In genomic region chr6:109239918-109240321, GRCh38 we compare ENCODE assay signal across 15 cellular contexts.
DNase-seq lines count a peak whose midpoint lies in the region; FAIRE-seq and TF ChIP-seq lines count a peak whose summit lies in the region.
"Had no signal": no experiment of that assay in that cellular context is flagged by ENCODE, and none has a peak within 500 bp of the region (broad histone marks: within the 10 kb centered on the region; RNA-seq: fewer than 3 reads in every experiment).

No MANE protein-coding gene starts in this region.

- H3K27ac Mint-ChIP-seq in astrocyte (ENCODE audit: unreplicated experiment), result no peak overlapping the region
- no peak overlapping the region for H3K27ac Mint-ChIP-seq in activated T-cell treated with anti-CD3 and anti-CD28 coated beads, Interleukin-2, amount 50 U/mL, for 24 hours
- H3K27ac Mint-ChIP-seq: IgD-negative memory B cell had no signal

- no peaks in the 10 kb centered on the region for H3K27me3 Mint-ChIP-seq in astrocyte (ENCODE audit: low read depth, unreplicated experiment)
- H3K27me3 Mint-ChIP-seq in activated T-cell treated with anti-CD3 and anti-CD28 coated beads, Interleukin-2, amount 50 U/mL, for 24 hours, result no peaks in the 10 kb centered on the region
- H3K27me3 Mint-ChIP-seq: central memory CD8-positive, alpha-beta T cell; IgD-negative memory B cell had no signal

- TF ChIP-seq RAD21 in SK-N-SH (IDR thresholded peaks at IDR 0.05; ENCODE audit: low read length), result no peak

- TF ChIP-seq CTCF in astrocyte (IDR thresholded peaks at IDR 0.05; ENCODE audit: insufficient read depth, low read depth, low read length) (no peak), hepatocyte (IDR thresholded peaks at IDR 0.05; ENCODE audit: poor library complexity) (no peak), SK-N-SH (IDR thresholded peaks at IDR 0.05) (no peak)

- H3K27me3 ChIP-seq in BLaER1 (no peaks in the 10 kb centered on the region), astrocyte (ENCODE audit: insufficient read depth, low read length) (no peaks in the 10 kb centered on the region), hepatocyte (no peaks in the 10 kb centered on the region), rectal smooth muscle tissue (ENCODE audit: control insufficient read depth, insufficient read depth, low read length) (no peaks in the 10 kb centered on the region), SK-N-SH (ENCODE audit: insufficient read depth) (no peaks in the 10 kb centered on the region)

- no peaks in the 10 kb centered on the region for H3K9me2 ChIP-seq in hepatocyte (replicated peaks; ENCODE audit: insufficient read depth)
- no peaks in the 10 kb centered on the region for H3K9me2 ChIP-seq in SK-N-SH

- peaks cover 8% of the 10 kb centered on the region for H3K9me3 Mint-ChIP-seq in astrocyte (ENCODE audit: unreplicated experiment)
- no peaks in the 10 kb centered on the region for H3K9me3 Mint-ChIP-seq in activated T-cell treated with anti-CD3 and anti-CD28 coated beads, Interleukin-2, amount 50 U/mL, for 24 hours
- H3K9me3 Mint-ChIP-seq: central memory CD8-positive, alpha-beta T cell; IgD-negative memory B cell had no signal

- no peaks in the 10 kb centered on the region for H3K79me2 ChIP-seq in astrocyte (ENCODE audit: insufficient read depth, low read length)
- H3K79me2 ChIP-seq in hepatocyte, result no peaks in the 10 kb centered on the region
- H3K79me2 ChIP-seq in SK-N-SH (ENCODE audit: insufficient read depth), result no peaks in the 10 kb centered on the region

- H2AFZ ChIP-seq in astrocyte (ENCODE audit: low read depth, low read length) (peak overlapping the region; percentile 54), hepatocyte (peak overlapping the region; percentile 50), SK-N-SH (ENCODE audit: low read depth) (no peak overlapping the region)

- H3K4me1 Mint-ChIP-seq in astrocyte (ENCODE audit: low read depth, unreplicated experiment), result peaks cover 10% of the 10 kb centered on the region
- H3K4me1 Mint-ChIP-seq in activated T-cell treated with anti-CD3 and anti-CD28 coated beads, Interleukin-2, amount 50 U/mL, for 24 hours (ENCODE audit: low read depth), result peaks cover 27% of the 10 kb centered on the region

- POLR2A ChIA-PET in SK-N-SH (lab: Yijun Ruan, JAX), result no interaction called here

- peak overlapping the region; percentile 57 for H3K9ac ChIP-seq in BLaER1
- H3K9ac ChIP-seq in astrocyte (ENCODE audit: low read length), result no peak overlapping the region
- H3K9ac ChIP-seq in rectal smooth muscle tissue (ENCODE audit: low read length), result no peak overlapping the region
- H3K9ac ChIP-seq in SK-N-SH, result no peak overlapping the region

- peaks cover 3% of the 10 kb centered on the region for H3K36me3 Mint-ChIP-seq in astrocyte (ENCODE audit: low read depth, unreplicated experiment)
- no peaks in the 10 kb centered on the region for H3K36me3 Mint-ChIP-seq in activated T-cell treated with anti-CD3 and anti-CD28 coated beads, Interleukin-2, amount 50 U/mL, for 24 hours (ENCODE audit: low read depth)

- H3K4me1 ChIP-seq in BLaER1 (peaks cover 25% of the 10 kb centered on the region), astrocyte (ENCODE audit: insufficient read depth, low read length) (no peaks in the 10 kb centered on the region), hepatocyte (ENCODE audit: insufficient read depth) (peaks cover 11% of the 10 kb centered on the region), rectal smooth muscle tissue (ENCODE audit: control insufficient read depth, insufficient read depth, low read length) (peaks cover 2% of the 10 kb centered on the region), SK-N-SH (ENCODE audit: control insufficient read depth in 1 of 2, insufficient read depth in 2 of 2, low read depth in 1 of 2, low read length in 1 of 2) (peaks cover 0 to 2% of the 10 kb centered on the region in 2 experiments; a peak in 3 of 4 replicates)
- H3K4me1 ChIP-seq: HAP-1 had no signal

- FAIRE-seq in astrocyte (lab: Jason Lieb, UNC), result no peak
- FAIRE-seq: GM12892, islet of Langerhans had no signal

- 41% methylated on average over 6 of the region's 6 CpGs for WGBS in hepatocyte (ENCODE audit: low lambda C conversion rate, missing lambda C conversion rate)
- WGBS in SK-N-SH (ENCODE audit: low lambda C conversion rate), result 85% methylated on average over 6 of the region's 6 CpGs

- no peak for TF ChIP-seq EP300 in SK-N-SH (IDR thresholded peaks at IDR 0.05; ENCODE audit: borderline replicate concordance in 1 of 2, low read depth in 1 of 2, low read length in 1 of 2)

- no peak overlapping the region for H3K4me3 ChIP-seq in BLaER1
- no peak overlapping the region for H3K4me3 ChIP-seq in astrocyte (ENCODE audit: insufficient read depth, low read depth, low read length)
- H3K4me3 ChIP-seq in hepatocyte, result no peak overlapping the region
- H3K4me3 ChIP-seq in rectal smooth muscle tissue (ENCODE audit: low read length), result no peak overlapping the region
- H3K4me3 ChIP-seq in SK-N-SH (ENCODE audit: low read depth in 2 of 2, low read length in 1 of 2), result no peak overlapping the region
- H3K4me3 ChIP-seq: HAP-1 had no signal

- no peak overlapping the region for H3K4me3 Mint-ChIP-seq in astrocyte (ENCODE audit: unreplicated experiment)
- H3K4me3 Mint-ChIP-seq in activated T-cell treated with anti-CD3 and anti-CD28 coated beads, Interleukin-2, amount 50 U/mL, for 24 hours, result no peak overlapping the region
- H3K4me3 Mint-ChIP-seq: central memory CD8-positive, alpha-beta T cell; IgD-negative memory B cell had no signal

- peak overlapping the region; percentile 79 for H3K4me2 ChIP-seq in BLaER1
- no peak overlapping the region for H3K4me2 ChIP-seq in astrocyte (ENCODE audit: low read length)
- H3K4me2 ChIP-seq in hepatocyte, result no peak overlapping the region
- no peak overlapping the region for H3K4me2 ChIP-seq in SK-N-SH

- peak overlapping the region; percentile 57 for H3K27ac ChIP-seq in BLaER1
- H3K27ac ChIP-seq in astrocyte (ENCODE audit: low read depth, low read length), result no peak overlapping the region
- peak overlapping the region; percentile 74 for H3K27ac ChIP-seq in hepatocyte
- H3K27ac ChIP-seq in rectal smooth muscle tissue (ENCODE audit: low read depth, low read length), result peak overlapping the region; percentile 38
- no peak overlapping the region for H3K27ac ChIP-seq in SK-N-SH (ENCODE audit: low read depth in 2 of 2, low read length in 1 of 2)

- H4K20me1 ChIP-seq in BLaER1 (no peaks in the 10 kb centered on the region), astrocyte (ENCODE audit: insufficient read depth, low read length) (no peaks in the 10 kb centered on the region), hepatocyte (ENCODE audit: insufficient read depth, poor library complexity, severe bottlenecking) (no peaks in the 10 kb centered on the region), SK-N-SH (ENCODE audit: insufficient read depth) (no peaks in the 10 kb centered on the region)

- CTCF ChIA-PET in SK-N-SH (lab: Yijun Ruan, JAX), result no interaction called here

- no peaks in the 10 kb centered on the region for H3F3A ChIP-seq in SK-N-SH (replicated peaks; ENCODE audit: insufficient read depth)

- H3K36me3 ChIP-seq in BLaER1 (no peaks in the 10 kb centered on the region), astrocyte (ENCODE audit: insufficient read depth, low read length) (no peaks in the 10 kb centered on the region), hepatocyte (replicated peaks; ENCODE audit: insufficient read depth, low read depth) (no peaks in the 10 kb centered on the region), rectal smooth muscle tissue (ENCODE audit: control insufficient read depth, insufficient read depth, low read length) (no peaks in the 10 kb centered on the region), SK-N-SH (replicated peaks in 1 of 2; ENCODE audit: control insufficient read depth in 1 of 2, insufficient read depth in 2 of 2, low read length in 1 of 2) (no peaks in the 10 kb centered on the region)
- H3K36me3 ChIP-seq: HAP-1 had no signal

- DNase-seq in astrocyte (ENCODE audit: low read depth) (no peak), hepatocyte (ENCODE audit: low spot score) (no peak), SK-N-SH (no peak), cerebellar nuclear complex (lab: John Stamatoyannopoulos, UW) (no peak), DMS53 (lab: John Stamatoyannopoulos, UW) (no peak)
- DNase-seq in activated T-cell treated with anti-CD3 and anti-CD28 coated beads, Interleukin-2, amount 50 U/mL, for 24 hours, result no peak
- DNase-seq: activated CD4-positive, alpha-beta T cell treated with anti-CD3 and anti-CD28 coated beads for 1 hour; NCI-H1694 treated with DMSO at 0.1 percent for 48 hours had no signal

- H3K9me3 ChIP-seq in BLaER1, result no peaks in the 10 kb centered on the region
- H3K9me3 ChIP-seq in astrocyte (ENCODE audit: insufficient read depth, low read depth, low read length), result no peaks in the 10 kb centered on the region
- no peaks in the 10 kb centered on the region for H3K9me3 ChIP-seq in hepatocyte (ENCODE audit: low read depth)
- no peaks in the 10 kb centered on the region for H3K9me3 ChIP-seq in SK-N-SH
- H3K9me3 ChIP-seq: HAP-1 had no signal

TF ChIP-seq in SK-N-SH, 30 proteins besides CTCF, POLR2A, EP300 and RAD21 (continues in another document):
- no peak for TF ChIP-seq USF1 (IDR thresholded peaks at IDR 0.05; ENCODE audit: borderline replicate concordance, low read depth)
- no peak for TF ChIP-seq EZH2phosphoT487 (IDR thresholded peaks at IDR 0.05; ENCODE audit: borderline replicate concordance, low read depth)
- no peak for TF ChIP-seq NRF1 (IDR thresholded peaks at IDR 0.05; ENCODE audit: low read depth, low read length)
- TF ChIP-seq GATA2 (CRISPR knock-in tag; IDR thresholded peaks at IDR 0.05), result no peak
- TF ChIP-seq USF2 (IDR thresholded peaks at IDR 0.05; ENCODE audit: borderline replicate concordance, low read depth, low read length), result no peak
- TF ChIP-seq CHD2 (IDR thresholded peaks at IDR 0.05; ENCODE audit: low read length, partially characterized antibody), result no peak
- no peak for TF ChIP-seq GABPA (IDR thresholded peaks at IDR 0.05; ENCODE audit: low read depth)
- no peak for TF ChIP-seq FOXJ3 (CRISPR knock-in tag; IDR thresholded peaks at IDR 0.05)
- TF ChIP-seq MXI1 (IDR thresholded peaks at IDR 0.05; ENCODE audit: low read depth, low read length), result no peak
- TF ChIP-seq MEF2A (IDR thresholded peaks at IDR 0.05; ENCODE audit: borderline replicate concordance, low read depth), result no peak

Comparison
In these comparisons a context has a peak if more than half of its experiments do, and no peak if none do; other contexts are left out.
1. H3K27ac ChIP-seq: peak in BLaER1 (single experiment), hepatocyte (single experiment) and rectal smooth muscle tissue (single experiment); none in astrocyte (single experiment) and SK-N-SH (0 of 2).